19 cellular contexts compared by ENCODE assay signal in genomic region chr6:109311481-109311880, GRCh38.
A peak's percentile ranks its signal among the peaks of the same experiment; 100 is the strongest.
DNase-seq lines count a peak whose midpoint lies in the region; TF ChIP-seq lines count a peak whose summit lies in the region.
"Had no signal": no experiment of that assay in that cellular context is flagged by ENCODE, and none has a peak within 500 bp of the region (broad histone marks: within the 10 kb centered on the region; RNA-seq: fewer than 3 reads in every experiment).

No MANE protein-coding gene starts in this region.

- peaks cover 20% of the 10 kb centered on the region for H3K4me1 ChIP-seq in adipocyte (ENCODE audit: control insufficient read depth, insufficient read depth, low read length)
- H3K4me1 ChIP-seq in mesenchymal stem cell (ENCODE audit: control insufficient read depth, insufficient read depth, low read depth, low read length), result no peaks in the 10 kb centered on the region
- peaks cover 0 to 8% (median 0%) of the 10 kb centered on the region in 4 donors for H3K4me1 ChIP-seq in stomach

- in situ Hi-C loops in brain microvascular endothelial cell (cut with HindIII; ENCODE audit: low pct_ligation_motif_present, low sequenced_read_pairs), result no loop called here

- no peak overlapping the region for H2AFZ ChIP-seq in mesenchymal stem cell (ENCODE audit: low read depth, low read length)

- H3K36me3 ChIP-seq in adipocyte (ENCODE audit: control insufficient read depth, insufficient read depth, low read length, severe bottlenecking), result no peaks in the 10 kb centered on the region
- no peaks in the 10 kb centered on the region for H3K36me3 ChIP-seq in mesenchymal stem cell (ENCODE audit: control insufficient read depth in 1 of 2, insufficient read depth in 2 of 2, low read depth in 1 of 2, low read length in 2 of 2)
- no peaks in the 10 kb centered on the region for H3K36me3 ChIP-seq in brain microvascular endothelial cell (replicated peaks)
- H3K36me3 ChIP-seq in stomach, result no peaks in the 10 kb centered on the region
- H3K36me3 ChIP-seq: BE2C, HAP-1 had no signal

- TF ChIP-seq POLR2A in stomach (IDR thresholded peaks at IDR 0.05), result no peak

- H2BK120ac ChIP-seq in mesenchymal stem cell (ENCODE audit: low read depth, low read length), result no peak overlapping the region

- H3K4me2 ChIP-seq in mesenchymal stem cell (ENCODE audit: low read length, poor library complexity, severe bottlenecking), result no peak overlapping the region

- H3K27me3 ChIP-seq in adipocyte (replicated peaks; ENCODE audit: control insufficient read depth, insufficient read depth, low read length) (no peaks in the 10 kb centered on the region), mesenchymal stem cell (ENCODE audit: control insufficient read depth in 1 of 2, insufficient read depth in 1 of 2, low read length in 2 of 2) (no peaks in the 10 kb centered on the region), brain microvascular endothelial cell (replicated peaks) (no peaks in the 10 kb centered on the region), stomach (no peaks in the 10 kb centered on the region)
- H3K27me3 ChIP-seq: BE2C had no signal

- H3K14ac ChIP-seq in mesenchymal stem cell (ENCODE audit: low read length in 2 of 2), result no peak overlapping the region

- no peaks in the 10 kb centered on the region for H3K79me1 ChIP-seq in mesenchymal stem cell (replicated peaks; ENCODE audit: low read length, poor library complexity, severe bottlenecking)

- H3K9ac ChIP-seq in adipocyte (ENCODE audit: low read length), result no peak overlapping the region
- H3K9ac ChIP-seq in mesenchymal stem cell (ENCODE audit: low read length), result peak overlapping the region; percentile 40

- H3K9me3 ChIP-seq in adipocyte (ENCODE audit: control insufficient read depth, low read length) (no peaks in the 10 kb centered on the region), mesenchymal stem cell (ENCODE audit: control insufficient read depth, low read length) (no peaks in the 10 kb centered on the region), stomach (no peaks in the 10 kb centered on the region)
- H3K9me3 ChIP-seq: BE2C, HAP-1 had no signal

- no peak overlapping the region for H4K91ac ChIP-seq in mesenchymal stem cell (ENCODE audit: low read length)

- no peak overlapping the region for H2BK15ac ChIP-seq in mesenchymal stem cell (ENCODE audit: low read depth, poor library complexity, severe bottlenecking)

- H3K18ac ChIP-seq in mesenchymal stem cell (ENCODE audit: low read depth in 1 of 2, low read length in 2 of 2), result no peak overlapping the region

- 87% methylated on average over 2 of the region's 2 CpGs for WGBS in mesenchymal stem cell
- 89 to 95% (median 94%) methylated on average over 2 of the region's 2 CpGs for WGBS in stomach, 5 donors

- TF ChIP-seq CTCF in brain microvascular endothelial cell (IDR thresholded peaks at IDR 0.05; ENCODE audit: low read depth, low read length, missing control alignments) (no peak), stomach (IDR thresholded peaks at IDR 0.05) (no peak)

- intact Hi-C loops in stomach (cut with DNase I; ENCODE audit: low total_unique reads), result no loop called here

- H3K4me3 ChIP-seq in adipocyte (ENCODE audit: low read length), result no peak overlapping the region
- H3K4me3 ChIP-seq in mesenchymal stem cell (ENCODE audit: insufficient read depth in 1 of 2, low read depth in 1 of 2, low read length in 2 of 2), result no peak overlapping the region
- no peak overlapping the region for H3K4me3 ChIP-seq in brain microvascular endothelial cell (ENCODE audit: low read depth, low read length)
- H3K4me3 ChIP-seq in stomach, result no peak overlapping the region
- H3K4me3 ChIP-seq: HAP-1 had no signal

- H3K27ac ChIP-seq in mesenchymal stem cell (ENCODE audit: low read length, poor library complexity, severe bottlenecking) (no peak overlapping the region), brain microvascular endothelial cell (no peak overlapping the region), stomach (no peak overlapping the region)

- no peak overlapping the region for H2BK5ac ChIP-seq in mesenchymal stem cell (ENCODE audit: low read depth, low read length, poor library complexity, severe bottlenecking)

- peak; percentile 49 for DNase-seq in GM03348 (ENCODE audit: low spot score)
- peak; percentile 19 for DNase-seq in adipocyte (ENCODE audit: low read depth)
- peak; percentile 86 for DNase-seq in fibroblast of peridontal ligament (ENCODE audit: extremely low read depth)
- no peak for DNase-seq in mesenchymal stem cell
- DNase-seq in NCI-H2081 treated with DMSO at 0.1 percent for 48 hours (lab: John Stamatoyannopoulos, UW), result no peak
- no peak for DNase-seq in brain microvascular endothelial cell
- no peak for DNase-seq in stomach
- DNase-seq in NCI-H510A treated with DMSO at 0.1 percent for 48 hours (lab: John Stamatoyannopoulos, UW), result no peak
- DNase-seq: 8988T; BE2C; C1 segment of cervical spinal cord; CD4-positive, CD25-positive, alpha-beta regulatory T cell; CD8-positive, alpha-beta memory T cell; COR-L47; DMS 273 treated with DMSO at 0.1 percent for 48 hours; DMS53; DND-41; EL had no signal

- no peak for TF ChIP-seq EP300 in stomach (IDR thresholded peaks at IDR 0.05)

- H4K8ac ChIP-seq in mesenchymal stem cell (ENCODE audit: low read length), result no peak overlapping the region

- no peak overlapping the region for H2AK5ac ChIP-seq in mesenchymal stem cell (ENCODE audit: low read length, severe bottlenecking)

- H3K23ac ChIP-seq in mesenchymal stem cell (ENCODE audit: low read length in 2 of 2), result no peak overlapping the region

- H3K4ac ChIP-seq in mesenchymal stem cell (ENCODE audit: low read depth in 1 of 2, low read length in 2 of 2), result no peak overlapping the region

- no peak overlapping the region for H2BK12ac ChIP-seq in mesenchymal stem cell (ENCODE audit: low read length in 2 of 2)

Comparison
In these comparisons a context has a peak if more than half of its experiments do, and no peak if none do; other contexts are left out.
1. DNase-seq: peak in GM03348 (single experiment), adipocyte (single experiment) and fibroblast of peridontal ligament (single experiment); none in mesenchymal stem cell (single experiment), NCI-H2081 treated with DMSO at 0.1 percent for 48 hours (single experiment), brain microvascular endothelial cell (single experiment), stomach (single experiment) and NCI-H510A treated with DMSO at 0.1 percent for 48 hours (single experiment).